Comparison of ENCODE assay signal across 8 cellular contexts in the genomic region with DNA sequence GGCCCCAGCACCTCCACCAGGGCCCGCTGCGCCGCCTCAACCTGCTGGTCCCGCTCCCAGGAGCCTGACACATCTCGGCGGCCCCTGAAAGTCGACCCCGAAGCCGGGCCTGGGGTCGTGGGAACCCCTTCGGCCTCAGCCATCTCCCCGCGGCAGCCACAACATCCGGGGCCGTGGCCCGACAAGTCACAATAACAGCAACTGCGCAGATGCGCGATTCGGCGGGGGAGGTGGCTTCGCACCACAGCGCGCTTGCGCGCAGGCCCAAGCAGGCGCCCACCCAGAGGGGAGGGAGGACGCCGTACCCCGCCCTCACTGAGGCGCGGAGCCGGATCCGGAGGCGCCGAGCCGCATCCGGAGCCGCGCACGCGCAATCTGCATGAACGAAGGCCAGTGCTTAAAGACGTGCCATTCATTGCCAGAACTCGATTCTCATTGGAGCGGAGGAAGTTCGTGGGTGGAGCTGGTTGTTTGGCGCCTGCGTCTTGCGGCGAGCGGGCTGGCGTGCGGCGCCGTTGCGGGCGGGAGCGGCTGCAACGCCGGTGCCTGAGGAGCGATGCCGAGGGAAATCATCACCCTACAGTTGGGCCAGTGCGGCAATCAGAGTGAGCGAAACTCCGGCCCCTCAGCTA. TPM values are rescaled to one million over a fixed set of nuclear protein-coding genes. Genes with fewer than 3 reads are reported as not detected.
DNase-seq lines count a peak whose midpoint lies in the region; ATAC-seq and TF ChIP-seq lines count a peak whose summit lies in the region.

A gene with protein sequence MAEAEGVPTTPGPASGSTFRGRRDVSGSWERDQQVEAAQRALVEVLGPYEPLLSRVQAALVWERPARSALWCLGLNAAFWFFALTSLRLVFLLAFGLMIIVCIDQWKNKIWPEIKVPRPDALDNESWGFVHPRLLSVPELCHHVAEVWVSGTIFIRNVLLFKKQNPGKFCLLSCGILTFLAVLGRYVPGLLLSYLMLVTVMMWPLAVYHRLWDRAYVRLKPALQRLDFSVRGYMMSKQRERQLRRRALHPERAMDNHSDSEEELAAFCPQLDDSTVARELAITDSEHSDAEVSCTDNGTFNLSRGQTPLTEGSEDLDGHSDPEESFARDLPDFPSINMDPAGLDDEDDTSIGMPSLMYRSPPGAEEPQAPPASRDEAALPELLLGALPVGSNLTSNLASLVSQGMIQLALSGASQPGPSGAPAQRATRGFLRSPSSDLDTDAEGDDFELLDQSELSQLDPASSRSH (minus strand): TSS at position 193 of the 632 bp plus-strand sequence. CDS start 50 bp downstream, at position 143.
A gene (plus strand): TSS at position 502 of the 632 bp plus-strand sequence. CDS start 55 bp downstream, at position 557.

- no TSS peak for BruUV-seq in mammary epithelial cell (replicated peaks; lab: Mats Ljungman, UMichigan)

- WGBS in mammary epithelial cell (ENCODE audit: low coverage, missing lambda C conversion rate): 0% methylated on average over 4 of the region's 66 CpGs

- in situ Hi-C loops in mammary epithelial cell (cut with MboI; ENCODE audit: low sequenced_read_pairs in 2 of 2): loop anchor here in 1 of 2 donors (5.0 kb wide), 1 partner anchor 48 kb away; a partner anchor contains a TSS

- peak within 1 kb of the TSS; percentile 93 for H2AFZ ChIP-seq in mammary epithelial cell (ENCODE audit: low read depth, low read length)

- CTCF ChIA-PET in AG04450 (lab: Charles Lee): interaction anchor here (0.6 to 1.9 kb wide), 5 partner anchors 11 to 304 kb away, joined by 3 to 10 read pairs (median 4); a partner anchor contains a TSS
- CTCF ChIA-PET in mammary epithelial cell (lab: Charles Lee; ENCODE audit: low non-redundant PET): interaction anchor here (0.7 to 1.4 kb wide), 5 partner anchors 9 to 215 kb away, joined by 3 to 6 read pairs (median 4); a partner anchor contains a TSS

- H3K4me3 ChIP-seq in AG04450 (ENCODE audit: low read depth, low read length) (peak within 1 kb of the TSS; percentile 98), WERI-Rb-1 (ENCODE audit: low read depth, low read length) (peak within 1 kb of the TSS; percentile 91), mammary epithelial cell (replicated peaks in 1 of 3; ENCODE audit: insufficient read depth in 1 of 3, low read depth in 2 of 3, low read length in 3 of 3) (peak within 1 kb of the TSS; percentile 68 to 91 (median 79)), iPS-18c (ENCODE audit: insufficient read depth, low read depth, low read length) (peak within 1 kb of the TSS; percentile 98), skeletal muscle tissue (ENCODE audit: low read length in 3 of 3) (peak within 1 kb of the TSS; percentile 97 to 98 (median 98))

- no peaks in the 10 kb centered on the region for H4K20me1 ChIP-seq in mammary epithelial cell (ENCODE audit: insufficient read depth, low read length)

- H3K27me3 ChIP-seq in AG04450 (ENCODE audit: control insufficient read depth, insufficient read depth, low read length): no peaks in the 10 kb centered on the region
- no peaks in the 10 kb centered on the region for H3K27me3 ChIP-seq in WERI-Rb-1 (ENCODE audit: insufficient read depth, low read depth, severe bottlenecking)
- no peaks in the 10 kb centered on the region for H3K27me3 ChIP-seq in mammary epithelial cell (ENCODE audit: insufficient read depth, low read length)
- no peaks in the 10 kb centered on the region for H3K27me3 ChIP-seq in skeletal muscle tissue (ENCODE audit: control insufficient read depth in 3 of 3, insufficient read depth in 3 of 3, low read length in 3 of 3)

- H3K9me3 ChIP-seq in AG04450 (ENCODE audit: control insufficient read depth, insufficient read depth, low read length) (no peaks in the 10 kb centered on the region; the same call in 1 of the 2 replicates), WERI-Rb-1 (ENCODE audit: severe bottlenecking) (no peaks in the 10 kb centered on the region), mammary epithelial cell (replicated peaks; ENCODE audit: insufficient read depth, low read length) (no peaks in the 10 kb centered on the region), iPS-18c (ENCODE audit: control insufficient read depth, insufficient read depth, low read length) (no peaks in the 10 kb centered on the region), skeletal muscle tissue (ENCODE audit: control insufficient read depth in 3 of 3, low read length in 3 of 3) (no peaks in the 10 kb centered on the region)

- ATAC-seq in GM18873 (IDR thresholded peaks at IDR 0.05; ENCODE audit: low FRiP score, unreplicated experiment) (peak; percentile 87), HG03139 (IDR thresholded peaks at IDR 0.05; ENCODE audit: unreplicated experiment) (peak; percentile 77)

- H3K36me3 ChIP-seq in WERI-Rb-1: peaks cover 36% of the 10 kb centered on the region
- peaks cover 6% of the 10 kb centered on the region for H3K36me3 ChIP-seq in mammary epithelial cell (ENCODE audit: insufficient read depth, low read length)
- H3K36me3 ChIP-seq in skeletal muscle tissue (ENCODE audit: control insufficient read depth in 3 of 3, insufficient read depth in 3 of 3, low read length in 3 of 3): peaks cover 21 to 23% (median 23%) of the 10 kb centered on the region in 3 donors

- H3K4me2 ChIP-seq in mammary epithelial cell (ENCODE audit: insufficient read depth, low read depth, low read length): peak within 1 kb of the TSS; percentile 88

- H3K9ac ChIP-seq in mammary epithelial cell (ENCODE audit: insufficient read depth, low read length) (peak within 1 kb of the TSS; percentile 81), skeletal muscle tissue (ENCODE audit: low read depth in 1 of 3, low read length in 3 of 3) (peak within 1 kb of the TSS; percentile 96 to 99 (median 98))

- H3K4me1 ChIP-seq in mammary epithelial cell (ENCODE audit: insufficient read depth, low read length): peaks cover 10% of the 10 kb centered on the region
- peaks cover 30 to 38% (median 32%) of the 10 kb centered on the region in 3 donors for H3K4me1 ChIP-seq in skeletal muscle tissue (ENCODE audit: control insufficient read depth in 3 of 3, insufficient read depth in 3 of 3, low read length in 3 of 3)

- TF ChIP-seq CTCF in AG04450 (IDR thresholded peaks at IDR 0.05; ENCODE audit: low read depth, low read length) (no peak; the same call in 1 of the 2 replicates), WERI-Rb-1 (IDR thresholded peaks at IDR 0.05; ENCODE audit: low read depth, low read length) (peak; percentile 23; the same call in 1 of the 2 replicates), mammary epithelial cell (conservative IDR thresholded peaks at IDR 0.05 in 1 of 2, IDR thresholded peaks at IDR 0.05 in 1 of 2; ENCODE audit: extremely low read depth in 1 of 2, insufficient read depth in 1 of 2, low read depth in 1 of 2, low read length in 2 of 2) (peak; percentile 17 to 56)

- intact Hi-C loops in mammary epithelial cell (cut with micrococcal nuclease): loop anchor here (1.0 kb wide), 3 partner anchors 22 to 70 kb away; no protein-coding TSS in a partner anchor

- peak; percentile 99 for DNase-seq in AG04450 (ENCODE audit: low read depth, low spot score)
- DNase-seq in NCI-H2227 (lab: John Stamatoyannopoulos, UW; ENCODE audit: unreplicated experiment): peak; percentile 100
- DNase-seq in WERI-Rb-1: peak; percentile 100
- peak; percentile 100 for DNase-seq in mammary epithelial cell

- H3K27ac ChIP-seq in AG04450 (ENCODE audit: low read depth, low read length) (peak within 1 kb of the TSS; percentile 82), WERI-Rb-1 (peak within 1 kb of the TSS; percentile 84), mammary epithelial cell (ENCODE audit: insufficient read depth, low read depth, low read length) (peak within 1 kb of the TSS; percentile 59), skeletal muscle tissue (ENCODE audit: low read depth, low read length) (peak within 1 kb of the TSS; percentile 93)

- H3K79me2 ChIP-seq in mammary epithelial cell (ENCODE audit: insufficient read depth, low read length): peaks cover 67% of the 10 kb centered on the region

- POLR2A ChIA-PET in AG04450 (lab: Yijun Ruan, JAX): interaction anchor here (0.5 to 2.5 kb wide), 10 partner anchors 11 to 904 kb away, joined by 3 to 12 read pairs (median 4); a partner anchor contains a TSS

- dilution Hi-C loops in mammary epithelial cell (cut with HindIII; ENCODE audit: low sequenced_read_pairs): loop anchor here (5.0 kb wide), 2 partner anchors 53 to 78 kb away; no protein-coding TSS in a partner anchor

RNA-seq across cellular contexts. Expression of the first gene that starts in this region (rescaled TPM):
- polyA plus RNA-seq in AG04450 (2011; rRNA removed) (27.5 and 32.7 TPM in 2 replicates), mammary epithelial cell (48.5 TPM)
- polyA minus RNA-seq in AG04450 (2011; rRNA and poly(A)+ RNA removed): 80.1 and 111 TPM in 2 replicates
- total RNA-seq in mammary epithelial cell (10 to 100 TPM; 60.4 to 97.7 TPM), skeletal muscle tissue (47.5 TPM)
- 76.4 TPM for polyA minus RNA-seq in mammary epithelial cell

RNA-seq across cellular contexts. Expression of the second gene that starts in this region (rescaled TPM):
- polyA plus RNA-seq in AG04450 (2011; rRNA removed) (28.4 and 36.3 TPM in 2 replicates), mammary epithelial cell (245 TPM)
- 41.8 and 58.8 TPM in 2 replicates for polyA minus RNA-seq in AG04450 (2011; rRNA and poly(A)+ RNA removed)
- total RNA-seq in mammary epithelial cell (100 to 1,000 TPM in 1 of 2 donors, 10 to 100 TPM in 1; 43.0 to 133 TPM), skeletal muscle tissue (13.0 TPM)
- polyA minus RNA-seq in mammary epithelial cell: 195 TPM

Comparison
In these comparisons a context has a peak if more than half of its experiments do, and no peak if none do; other contexts are left out.
1. Peak in every context shown above with its lines: DNase-seq, ATAC-seq, H3K4me3 ChIP-seq and H3K27ac ChIP-seq.